ENCODE assay signal across 14 cellular contexts in genomic region chr10:73589538-73590126, GRCh38. TPM values are rescaled to one million over a fixed set of nuclear protein-coding genes. Genes with fewer than 3 reads are reported as not detected.
A peak's percentile ranks its signal among the peaks of the same experiment; 100 is the strongest.
DNase-seq lines count a peak whose midpoint lies in the region; ATAC-seq and TF ChIP-seq lines count a peak whose summit lies in the region.
"Had no signal": no experiment of that assay in that cellular context is flagged by ENCODE, and none has a peak within 500 bp of the region (broad histone marks: within the 10 kb centered on the region; RNA-seq: fewer than 3 reads in every experiment).

No MANE protein-coding gene starts in this region.

- H3K36me3 ChIP-seq in heart right ventricle (no peaks in the 10 kb centered on the region), suprapubic skin (no peaks in the 10 kb centered on the region)
- H3K36me3 ChIP-seq: SJCRH30 had no signal

- no peak overlapping the region for H3K4me3 ChIP-seq in heart right ventricle
- no peak overlapping the region for H3K4me3 ChIP-seq in suprapubic skin
- H3K4me3 ChIP-seq: SJCRH30 had no signal

- TF ChIP-seq CTCF in heart right ventricle (IDR thresholded peaks at IDR 0.05): no peak
- TF ChIP-seq CTCF in suprapubic skin (IDR thresholded peaks at IDR 0.05): no peak

- no peaks in the 10 kb centered on the region for H3K27me3 ChIP-seq in heart right ventricle
- no peaks in the 10 kb centered on the region for H3K27me3 ChIP-seq in suprapubic skin
- H3K27me3 ChIP-seq: SJCRH30 had no signal

- H3K27ac ChIP-seq in heart right ventricle (peak overlapping the region in 7 of 10 donors; percentile 20 to 77 (median 46)), epithelial cell of prostate (peak overlapping the region; percentile 92), suprapubic skin (no peak overlapping the region)
- H3K27ac ChIP-seq: SJCRH30 had no signal

- H3K4me1 ChIP-seq in heart right ventricle (peaks cover 0 to 64% (median 50%) of the 10 kb centered on the region in 9 donors), suprapubic skin (peaks cover 36% of the 10 kb centered on the region)

- intact Hi-C loops in heart right ventricle (cut with DNase I) (loop anchor here in 2 of 10 donors (5.0 kb wide), 1 partner anchor 38 kb away; no protein-coding TSS in a partner anchor), cardiac septum (cut with DNase I) (no loop called here)

- H3K9me3 ChIP-seq in heart right ventricle (peaks cover 0 to 4% (median 0%) of the 10 kb centered on the region in 11 donors), suprapubic skin (no peaks in the 10 kb centered on the region)
- H3K9me3 ChIP-seq: SJCRH30 had no signal

- no peak for TF ChIP-seq POLR2A in suprapubic skin (IDR thresholded peaks at IDR 0.05)

- TF ChIP-seq EP300 in suprapubic skin (IDR thresholded peaks at IDR 0.05): no peak

- peak in 2 of 8 donors; percentile 30 to 35 for ATAC-seq in heart right ventricle

- DNase-seq in heart right ventricle: no peak
- no peak for DNase-seq in cardiac septum (ENCODE audit: low spot score)
- DNase-seq in epithelial cell of prostate (ENCODE audit: low read depth, low spot score): no peak
- DNase-seq in mucosa of gallbladder (ENCODE audit: low spot score): peak; percentile 64
- DNase-seq in effector CD4-positive, alpha-beta T cell: no peak
- DNase-seq in suprapubic skin (ENCODE audit: low spot score in 2 of 2): no peak
- no peak for DNase-seq in RKO (ENCODE audit: low spot score)
- no peak for DNase-seq in ureter (ENCODE audit: low spot score)
- DNase-seq: cerebellar nuclear complex; kidney; NCI-H1092 treated with DMSO at 0.1 percent for 48 hours; SJCRH30; stimulated activated CD4-positive, alpha-beta T cell treated with anti-CD3 and anti-CD28 coated beads, Interleukin-1b, Interleukin-23, amount 100 ng/mL, for 48 hours; trophoblast cell had no signal

- 75 to 90% methylated on average over 3 of the region's 3 CpGs for WGBS in heart right ventricle, 2 donors
- WGBS in suprapubic skin: 79% methylated on average over 3 of the region's 3 CpGs

RNA-seq across cellular contexts. Expression of gene USP54, which starts 1.5 kb away (rescaled TPM):
- total RNA-seq in heart right ventricle: 10 to 100 TPM; 14.5 to 34.5 (median 19.4) TPM
- 10 to 100 TPM in 1 of 2 donors, 1 to 10 TPM in 1; 7.9 to 16.3 TPM for polyA plus RNA-seq in heart right ventricle
- total RNA-seq in cardiac septum: 16.3 TPM
- total RNA-seq in mucosa of gallbladder: 65.2 TPM
- 100 to 1,000 TPM in 1 of 4 donors, 10 to 100 TPM in 3; 52.2 to 110 (median 79.5) TPM for total RNA-seq in suprapubic skin
- total RNA-seq in ureter: 124 TPM

RNA-seq across cellular contexts. Expression of gene MYOZ1, which starts 51.6 kb away (rescaled TPM):
- total RNA-seq in heart right ventricle (1 to 10 TPM in 5 of 10 donors, under 1 TPM in 5; 0.41 to 3.4 (median 0.98) TPM), cardiac septum (8.7 TPM), mucosa of gallbladder (0.52 TPM), suprapubic skin (1 to 10 TPM in 1 of 4 donors, under 1 TPM in 1, not detected in 2; 0.73 to 1.3 TPM), ureter (0.91 TPM)
- under 1 TPM; 0.51 to 0.54 TPM for polyA plus RNA-seq in heart right ventricle
